Comparison of ENCODE assay signal across 1 cellular context in genomic region chr1:165717918-165718515, GRCh38.
TF ChIP-seq lines count a peak whose summit lies in the region.

No MANE protein-coding gene starts in this region.

TF ChIP-seq in K562, 482 proteins besides CTCF, POLR2A, EP300 and RAD21 (continued from another document):
- no peak for TF ChIP-seq THRB (CRISPR knock-in tag; conservative IDR thresholded peaks at IDR 0.05)
- TF ChIP-seq HNRNPLL (IDR thresholded peaks at IDR 0.05; ENCODE audit: low read depth, low read length, poor library complexity, severe bottlenecking), result no peak
- TF ChIP-seq TAF1 (IDR thresholded peaks at IDR 0.05; ENCODE audit: control insufficient read depth, extremely low read depth, insufficient read depth, low read length, severe bottlenecking), result no peak
- no peak for TF ChIP-seq REST (CRISPR knock-in tag; IDR thresholded peaks at IDR 0.05; ENCODE audit: low read depth)
- TF ChIP-seq GABPB2 (CRISPR knock-in tag; conservative IDR thresholded peaks at IDR 0.05), result no peak
- no peak for TF ChIP-seq HMG20B (CRISPR knock-in tag; IDR thresholded peaks at IDR 0.05)
- no peak for TF ChIP-seq MEIS2 (IDR thresholded peaks at IDR 0.05; ENCODE audit: partially characterized antibody)
- no peak for TF ChIP-seq SFPQ (IDR thresholded peaks at IDR 0.05; ENCODE audit: low read depth, low read length)
- no peak for TF ChIP-seq SAFB (IDR thresholded peaks at IDR 0.05; ENCODE audit: borderline replicate concordance, low read depth, low read length)
- TF ChIP-seq ZNF274 (IDR thresholded peaks at IDR 0.05; ENCODE audit: borderline replicate concordance, low read depth, low read length), result no peak
- no peak for TF ChIP-seq USF2 (CRISPR knock-in tag; IDR thresholded peaks at IDR 0.05)
- no peak for TF ChIP-seq RUNX1 (IDR thresholded peaks at IDR 0.05; ENCODE audit: low read depth)
- no peak for TF ChIP-seq ZNF253 (CRISPR knock-in tag; conservative IDR thresholded peaks at IDR 0.05)
- no peak for TF ChIP-seq PHTF2 (CRISPR knock-in tag; IDR thresholded peaks at IDR 0.05)
- no peak for TF ChIP-seq MED1 (CRISPR knock-in tag; IDR thresholded peaks at IDR 0.05; ENCODE audit: borderline replicate concordance)
- peak; percentile 92 for TF ChIP-seq SMC3 (conservative IDR thresholded peaks at IDR 0.05; ENCODE audit: insufficient read depth, low read depth, low read length)
- TF ChIP-seq ATF6 (CRISPR knock-in tag; IDR thresholded peaks at IDR 0.05), result no peak
- no peak for TF ChIP-seq JUNB (CRISPR knock-in tag; conservative IDR thresholded peaks at IDR 0.05)
TF ChIP-seq in K562: peak in this region for 11.
